Comparison of ENCODE assay signal across 1 cellular context in genomic region chr2:42360890-42361727, GRCh38.
TF ChIP-seq lines count a peak whose summit lies in the region.

Gene COX7A2L (minus strand): TSS chr2:42361217. CDS start chr2:42361161, 56 bp downstream.

TF ChIP-seq in HepG2, 621 proteins besides CTCF, POLR2A, EP300 and RAD21 (continued from another document and continues in another):
- no peak for TF ChIP-seq ZNF513 (CRISPR knock-in tag; conservative IDR thresholded peaks at IDR 0.05)
- TF ChIP-seq GATAD1 (CRISPR knock-in tag; IDR thresholded peaks at IDR 0.05) = peak; percentile 97
- TF ChIP-seq KLF16 (CRISPR knock-in tag; IDR thresholded peaks at IDR 0.05) = peak in 1 of 2 experiments; percentile 93; a peak in 2 of 4 replicates
- TF ChIP-seq ZNF850 (CRISPR knock-in tag; conservative IDR thresholded peaks at IDR 0.05) = no peak
- TF ChIP-seq ZFP82 (CRISPR knock-in tag; IDR thresholded peaks at IDR 0.05; ENCODE audit: borderline replicate concordance) = no peak
- TF ChIP-seq NCOA5 (CRISPR knock-in tag; IDR thresholded peaks at IDR 0.05) = no peak
- TF ChIP-seq JDP2 (CRISPR knock-in tag; IDR thresholded peaks at IDR 0.05; ENCODE audit: borderline replicate concordance) = no peak
- no peak for TF ChIP-seq ZNF576 (CRISPR knock-in tag; IDR thresholded peaks at IDR 0.05)
- no peak for TF ChIP-seq EED (CRISPR knock-in tag; IDR thresholded peaks at IDR 0.05)
- TF ChIP-seq SUZ12 (IDR thresholded peaks at IDR 0.05; ENCODE audit: low read depth, low read length) = no peak
- no peak for TF ChIP-seq CERS6 (CRISPR knock-in tag; IDR thresholded peaks at IDR 0.05)
- TF ChIP-seq ZFP91 (CRISPR knock-in tag; IDR thresholded peaks at IDR 0.05; ENCODE audit: borderline replicate concordance) = peak; percentile 89
- TF ChIP-seq IKZF5 (CRISPR knock-in tag; IDR thresholded peaks at IDR 0.05) = peak; percentile 66; the same call in 1 of the 2 replicates
- TF ChIP-seq THYN1 (CRISPR knock-in tag; IDR thresholded peaks at IDR 0.05; ENCODE audit: borderline replicate concordance, low read depth) = no peak
- no peak; the same call in 1 of the 2 replicates for TF ChIP-seq ZNF709 (CRISPR knock-in tag; IDR thresholded peaks at IDR 0.05)
- TF ChIP-seq PRPF4 (IDR thresholded peaks at IDR 0.05; ENCODE audit: low read depth, low read length, poor library complexity, severe bottlenecking) = no peak
- peak; percentile 81; the same call in 1 of the 2 replicates for TF ChIP-seq ZNF773 (CRISPR knock-in tag; IDR thresholded peaks at IDR 0.05; ENCODE audit: borderline replicate concordance)
- peak; percentile 24 for TF ChIP-seq POLR2AphosphoS2 (IDR thresholded peaks at IDR 0.05; ENCODE audit: low read depth, low read length)
- peak; percentile 78; the same call in 1 of the 2 replicates for TF ChIP-seq MYC (CRISPR knock-in tag; IDR thresholded peaks at IDR 0.05; ENCODE audit: borderline replicate concordance)
- peak; percentile 44; the same call in 1 of the 2 replicates for TF ChIP-seq ZNF232 (CRISPR knock-in tag; IDR thresholded peaks at IDR 0.05; ENCODE audit: borderline replicate concordance)
- TF ChIP-seq DMAP1 (CRISPR knock-in tag; IDR thresholded peaks at IDR 0.05) = peak; percentile 87
- TF ChIP-seq ZNF883 (CRISPR knock-in tag; IDR thresholded peaks at IDR 0.05; ENCODE audit: not compliant biosample characterization) = peak; percentile 36
- TF ChIP-seq NCOA1 (CRISPR knock-in tag; IDR thresholded peaks at IDR 0.05) = no peak
- no peak for TF ChIP-seq ZNF670 (CRISPR knock-in tag; IDR thresholded peaks at IDR 0.05; ENCODE audit: borderline replicate concordance)
- no peak for TF ChIP-seq ZBTB49 (CRISPR knock-in tag; IDR thresholded peaks at IDR 0.05; ENCODE audit: borderline replicate concordance)
- no peak for TF ChIP-seq GRHL1 (CRISPR knock-in tag; conservative IDR thresholded peaks at IDR 0.05)
- peak; percentile 96 for TF ChIP-seq HDAC1 (CRISPR knock-in tag; IDR thresholded peaks at IDR 0.05)
- TF ChIP-seq ZNF496 (CRISPR knock-in tag; IDR thresholded peaks at IDR 0.05; ENCODE audit: insufficient replicate concordance) = no peak
- TF ChIP-seq HDAC6 (IDR thresholded peaks at IDR 0.05; ENCODE audit: low read depth, low read length) = peak; percentile 90; the same call in 1 of the 2 replicates
- TF ChIP-seq ZNF646 (CRISPR knock-in tag; IDR thresholded peaks at IDR 0.05) = no peak
- TF ChIP-seq ZNF83 (CRISPR knock-in tag; IDR thresholded peaks at IDR 0.05; ENCODE audit: borderline replicate concordance) = peak; percentile 93; the same call in 1 of the 2 replicates
- peak; percentile 43 for TF ChIP-seq FOXK1 (CRISPR knock-in tag; IDR thresholded peaks at IDR 0.05; ENCODE audit: borderline replicate concordance, low read depth)
- TF ChIP-seq TRAFD1 (CRISPR knock-in tag; IDR thresholded peaks at IDR 0.05; ENCODE audit: borderline replicate concordance) = peak; percentile 34; the same call in 1 of the 2 replicates
- TF ChIP-seq MED1 (CRISPR knock-in tag; IDR thresholded peaks at IDR 0.05) = no peak; the same call in none of the 2 replicates
- peak; percentile 63; the same call in 1 of the 2 replicates for TF ChIP-seq ZNF800 (CRISPR knock-in tag; IDR thresholded peaks at IDR 0.05)
